1 cellular context compared by ENCODE assay signal in the genomic region with DNA sequence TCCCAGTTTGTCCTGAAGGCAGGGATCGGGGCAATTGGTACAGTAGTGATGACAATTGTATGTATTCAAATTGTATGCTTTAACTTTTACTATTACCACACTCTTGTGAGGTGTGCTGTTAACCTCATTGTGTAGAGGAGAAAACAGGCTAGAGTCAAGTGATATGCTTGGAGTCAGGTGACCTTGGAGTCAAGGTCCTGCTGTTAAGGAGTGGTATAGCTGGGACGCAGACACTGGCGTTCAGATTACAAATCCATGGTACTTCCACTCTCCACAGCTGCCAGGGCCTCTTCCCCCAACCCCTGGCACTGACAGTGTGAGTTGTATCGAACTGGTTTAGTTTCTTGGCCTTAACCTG.
TF ChIP-seq lines count a peak whose summit lies in the region.

No MANE protein-coding gene starts in this region.

TF ChIP-seq in liver, 16 proteins besides CTCF, POLR2A, EP300 and RAD21:
- TF ChIP-seq MAX (IDR thresholded peaks at IDR 0.05) (no peak), RXRA (IDR thresholded peaks at IDR 0.05) (peak in 1 of 2 donors; percentile 11), FOXA1 (IDR thresholded peaks at IDR 0.05) (no peak), GABPA (IDR thresholded peaks at IDR 0.05 in 1 of 2, conservative IDR thresholded peaks at IDR 0.05 in 1 of 2) (peak in 1 of 2 donors; percentile 25), REST (IDR thresholded peaks at IDR 0.05) (no peak), TAF1 (conservative IDR thresholded peaks at IDR 0.05) (peak; percentile 42), SP1 (IDR thresholded peaks at IDR 0.05) (peak; percentile 65), NR2F2 (IDR thresholded peaks at IDR 0.05) (peak; percentile 19)
